25 cellular contexts compared by ENCODE assay signal in the genomic region with DNA sequence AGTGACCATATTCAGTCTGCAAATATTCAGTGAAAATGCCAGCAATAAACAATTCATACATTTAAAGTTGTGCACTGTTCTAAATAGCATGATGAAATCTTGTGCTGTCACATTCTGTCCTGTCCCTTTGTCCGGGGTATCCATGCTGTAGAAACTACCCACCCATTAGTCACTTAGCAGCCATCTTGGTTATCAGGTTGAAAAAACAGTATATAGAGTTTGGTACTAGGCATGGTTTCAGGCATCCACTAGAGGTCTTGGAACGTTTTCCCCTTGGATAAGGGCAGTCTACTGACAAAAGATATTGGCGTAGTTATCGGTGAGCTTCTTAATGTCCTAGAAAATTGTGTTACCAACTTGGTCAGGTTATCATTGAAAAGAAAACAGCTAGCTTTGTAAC.
"Had no signal": no experiment of that assay in that cellular context is flagged by ENCODE, and none has a peak within 500 bp of the region (broad histone marks: within the 10 kb centered on the region; RNA-seq: fewer than 3 reads in every experiment).

No MANE protein-coding gene starts in this region.

- ATAC-seq: activated CD8-positive, alpha-beta T cell treated with anti-CD3 and anti-CD28 coated beads for 36 hours; body of pancreas; Right ventricle myocardium inferior; T-cell; T-helper 17 cell had no signal

- H3K9me3 ChIP-seq: body of pancreas, breast epithelium had no signal

- H3K4me3 ChIP-seq: body of pancreas, breast epithelium, PC-9 had no signal

- H2AFZ ChIP-seq: PC-9 had no signal

- H3K27ac ChIP-seq: body of pancreas, breast epithelium, PC-9, RWPE1, WERI-Rb-1 had no signal

- H3K4me1 ChIP-seq: body of pancreas, breast epithelium had no signal

- H3K36me3 ChIP-seq: breast epithelium, WERI-Rb-1 had no signal

- H3K4me2 ChIP-seq: PC-9 had no signal

- DNase-seq: activated CD4-positive, alpha-beta T cell treated with anti-CD3 and anti-CD28 coated beads, Interleukin-2, amount 10 ng/mL, durations not matched to agents 24 days and 14 days; activated CD4-positive, alpha-beta T cell treated with anti-CD3 and anti-CD28 coated beads, Interleukin-2, amount 50 U/mL, for 4 hours; activated CD8-positive, alpha-beta T cell treated with anti-CD3 and anti-CD28 coated beads for 36 hours; activated gamma-delta T cell; activated naive CD4-positive, alpha-beta T cell treated with Interleukin-2 at 50 U/mL for 16 hours; activated naive CD8-positive, alpha-beta T cell treated with anti-CD3 and anti-CD28 coated beads, Interleukin-2, amount 10 ng/mL, durations not matched to agents 7 days and 5 days; activated T-cell treated with anti-CD3 and anti-CD28 coated beads, Interleukin-2, amount 50 U/mL, for 1 hour; amygdala; body of pancreas; NCI-H1048; NCI-H1105 treated with DMSO at 0.1 percent for 48 hours; NCI-H1436; NCI-H1694; NCI-H2029; NCI-H345; NCI-H524 treated with DMSO at 0.1 percent for 48 hours; NK-92 treated with Interleukin-12 subunit alpha and Interleukin-12 subunit beta, amount 100 ng/mL, for 24 hours; PC-9; SIG-M5; T-cell; T-helper 17 cell; WERI-Rb-1 had no signal
